In genomic region chr13:114128624-114129522, GRCh38 we compare ENCODE assay signal across 1 cellular context.
TF ChIP-seq lines count a peak whose summit lies in the region.

No MANE protein-coding gene starts in this region.

TF ChIP-seq in endothelial cell of umbilical vein, 7 proteins besides CTCF, POLR2A, EP300 and RAD21:
- TF ChIP-seq JUN (IDR thresholded peaks at IDR 0.05; ENCODE audit: borderline replicate concordance, insufficient read depth, insufficient read length, low read depth) = peak; percentile 94
- TF ChIP-seq GATA2 (IDR thresholded peaks at IDR 0.05; ENCODE audit: insufficient read depth, insufficient read length, low read depth, low read length) = peak; percentile 60
- TF ChIP-seq POLR2AphosphoS5 (IDR thresholded peaks at IDR 0.05; ENCODE audit: insufficient read depth, low read depth, low read length) = peak; percentile 84
- TF ChIP-seq MYC (IDR thresholded peaks at IDR 0.05; ENCODE audit: low read depth, low read length) = peak; percentile 90
- TF ChIP-seq FOS (IDR thresholded peaks at IDR 0.05; ENCODE audit: borderline replicate concordance, insufficient read depth, low read length) = peak; percentile 97
- TF ChIP-seq EZH2 (IDR thresholded peaks at IDR 0.05; ENCODE audit: borderline replicate concordance, low read depth, low read length, severe bottlenecking) = no peak
- TF ChIP-seq, protein P1, sequence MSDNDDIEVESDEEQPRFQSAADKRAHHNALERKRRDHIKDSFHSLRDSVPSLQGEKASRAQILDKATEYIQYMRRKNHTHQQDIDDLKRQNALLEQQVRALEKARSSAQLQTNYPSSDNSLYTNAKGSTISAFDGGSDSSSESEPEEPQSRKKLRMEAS (IDR thresholded peaks at IDR 0.05; ENCODE audit: insufficient read depth, insufficient read length) = peak; percentile 73
TF ChIP-seq in endothelial cell of umbilical vein: peak in this region for 6.
